ENCODE assay signal across 23 cellular contexts in genomic region chr18:76668546-76668945, GRCh38.
DNase-seq lines count a peak whose midpoint lies in the region; FAIRE-seq and TF ChIP-seq lines count a peak whose summit lies in the region.
"Had no signal": no experiment of that assay in that cellular context is flagged by ENCODE, and none has a peak within 500 bp of the region (broad histone marks: within the 10 kb centered on the region; RNA-seq: fewer than 3 reads in every experiment).

No MANE protein-coding gene starts in this region.

- H3K56ac ChIP-seq in H1 (replicated peaks; ENCODE audit: insufficient read length, low read depth, low read length) (no peak overlapping the region), mesendoderm (ENCODE audit: low read length) (no peak overlapping the region)

- H3K79me2 ChIP-seq in H1 (ENCODE audit: control insufficient read depth in 1 of 2, insufficient read depth in 2 of 2, low read length in 2 of 2) (no peaks in the 10 kb centered on the region), mesendoderm (ENCODE audit: control insufficient read depth, insufficient read depth, low read length) (no peaks in the 10 kb centered on the region), osteoblast (ENCODE audit: insufficient read depth, low read length) (no peaks in the 10 kb centered on the region)

- no peak overlapping the region for H4K91ac ChIP-seq in H1 (replicated peaks; ENCODE audit: insufficient read length, low read length)

- H3K4me1 ChIP-seq in H1 (replicated peaks in 1 of 4; ENCODE audit: control insufficient read depth in 3 of 4, insufficient read depth in 4 of 4, low read length in 3 of 4) (peaks cover 0 to 10% (median 0%) of the 10 kb centered on the region in 4 experiments; a peak in 1 of 7 replicates), mesendoderm (ENCODE audit: control insufficient read depth, low read depth, low read length) (no peaks in the 10 kb centered on the region), osteoblast (ENCODE audit: insufficient read depth, low read length) (no peaks in the 10 kb centered on the region), spleen (no peaks in the 10 kb centered on the region)
- H3K4me1 ChIP-seq: BLaER1 had no signal

- H3K14ac ChIP-seq in H1 (ENCODE audit: insufficient read length): no peak overlapping the region

- H3K4ac ChIP-seq in H1 (replicated peaks; ENCODE audit: insufficient read length, low read depth, low read length): no peak overlapping the region
- H3K4ac ChIP-seq in mesendoderm (ENCODE audit: low read depth, low read length): no peak overlapping the region

- TF ChIP-seq POLR2A in H1 (IDR thresholded peaks at IDR 0.05; ENCODE audit: control extremely low read depth in 1 of 2, low read depth in 2 of 2, low read length in 2 of 2) (no peak), spleen (IDR thresholded peaks at IDR 0.05) (no peak)

- no peaks in the 10 kb centered on the region for H3K36me3 ChIP-seq in H1 (ENCODE audit: control insufficient read depth in 2 of 4, insufficient read depth in 4 of 4, low read length in 3 of 4)
- H3K36me3 ChIP-seq in mesendoderm (ENCODE audit: control insufficient read depth, insufficient read depth, low read length): no peaks in the 10 kb centered on the region
- no peaks in the 10 kb centered on the region for H3K36me3 ChIP-seq in osteoblast (ENCODE audit: insufficient read depth, low read length)
- no peaks in the 10 kb centered on the region for H3K36me3 ChIP-seq in spleen
- H3K36me3 ChIP-seq: BLaER1 had no signal

- H2BK20ac ChIP-seq in H1 (ENCODE audit: low read length): peak overlapping the region; percentile 53; the same call in 1 of the 2 replicates

- H3K27ac ChIP-seq in H1 (ENCODE audit: low read depth, low read length) (no peak overlapping the region), mesendoderm (ENCODE audit: low read depth, low read length) (no peak overlapping the region), osteoblast (ENCODE audit: low read depth, low read length) (no peak overlapping the region), spleen (no peak overlapping the region)
- H3K27ac ChIP-seq: BLaER1, GM23248 had no signal

- H2AK5ac ChIP-seq in H1 (ENCODE audit: low read depth, low read length): no peak overlapping the region
- no peak overlapping the region for H2AK5ac ChIP-seq in mesendoderm (ENCODE audit: low read length)

- TF ChIP-seq EP300 in H1 (IDR thresholded peaks at IDR 0.05; ENCODE audit: borderline replicate concordance in 1 of 2, low read depth in 2 of 2, low read length in 2 of 2): no peak

- CTCF ChIA-PET in H1 (lab: Charles Lee; ENCODE audit: partially characterized antibody): interaction anchor here (0.9 to 6.2 kb wide), 8 partner anchors 9 to 269 kb away, joined by 3 to 47 read pairs (median 3); no protein-coding TSS in a partner anchor

- H2BK12ac ChIP-seq in H1 (ENCODE audit: low read depth, low read length): no peak overlapping the region

- TF ChIP-seq CTCF in D721Med (IDR thresholded peaks at IDR 0.05; ENCODE audit: insufficient read depth, missing control alignments) (no peak), H1 (IDR thresholded peaks at IDR 0.05; ENCODE audit: control extremely low read depth in 1 of 3, insufficient read depth in 1 of 3, low read depth in 1 of 3, low read length in 3 of 3) (no peak), osteoblast (IDR thresholded peaks at IDR 0.05; ENCODE audit: extremely low read depth, low read depth, low read length) (no peak), spleen (IDR thresholded peaks at IDR 0.05 in 8 of 11, conservative IDR thresholded peaks at IDR 0.05 in 3 of 11) (no peak)

- H3K27me3 ChIP-seq in H1 (replicated peaks in 1 of 4; ENCODE audit: control insufficient read depth in 3 of 4, extremely low read depth in 1 of 4, insufficient read depth in 3 of 4, low read length in 3 of 4): no peaks in the 10 kb centered on the region
- H3K27me3 ChIP-seq in mesendoderm (ENCODE audit: insufficient read depth, low read length, poor library complexity): no peaks in the 10 kb centered on the region
- H3K27me3 ChIP-seq in osteoblast (ENCODE audit: insufficient read depth, low read length): no peaks in the 10 kb centered on the region
- H3K27me3 ChIP-seq in spleen (replicated peaks in 1 of 7): no peaks in the 10 kb centered on the region
- H3K27me3 ChIP-seq: BLaER1 had no signal

- POLR2A ChIA-PET in H1 (lab: Charles Lee; ENCODE audit: partially characterized antibody): no interaction called here

- H3K23ac ChIP-seq in H1 (ENCODE audit: insufficient read length) (no peak overlapping the region), mesendoderm (ENCODE audit: low read length) (no peak overlapping the region)

- FAIRE-seq in D721Med (lab: Jason Lieb, UNC) (peak; percentile 11), H1 (lab: Jason Lieb, UNC) (peak; percentile 24)
- FAIRE-seq: GM12878, GM19239, HTR-8/SVneo had no signal

- no peaks in the 10 kb centered on the region for H4K20me1 ChIP-seq in H1 (replicated peaks in 1 of 2; ENCODE audit: control insufficient read depth in 1 of 2, insufficient read depth in 2 of 2, low read length in 2 of 2)
- no peaks in the 10 kb centered on the region for H4K20me1 ChIP-seq in osteoblast (ENCODE audit: insufficient read depth, low read length)
- H4K20me1 ChIP-seq: BLaER1 had no signal

- no peak overlapping the region for H2BK120ac ChIP-seq in H1 (replicated peaks; ENCODE audit: low read depth, low read length)
- no peak overlapping the region for H2BK120ac ChIP-seq in mesendoderm (ENCODE audit: low read depth, low read length)

- DNase-seq in D721Med (ENCODE audit: insufficient read length, low spot score): no peak
- no peak for DNase-seq in H1 (ENCODE audit: low read depth in 1 of 2, low spot score in 2 of 2)
- DNase-seq in mesendoderm: peak; percentile 16
- DNase-seq in osteoblast (ENCODE audit: insufficient read length, low spot score, missing footprints): no peak
- DNase-seq in spleen: no peak
- no peak for DNase-seq in NCI-H2227 (lab: John Stamatoyannopoulos, UW; ENCODE audit: unreplicated experiment)
- no peak for DNase-seq in NCI-H187 treated with DMSO at 0.1 percent for 48 hours (lab: John Stamatoyannopoulos, UW)
- DNase-seq in iPS-NIHi11 (ENCODE audit: low spot score): no peak
- DNase-seq: 8988T; Calu3; CD4-positive, alpha-beta memory T cell; DMS 273 treated with DMSO at 0.1 percent for 48 hours; DMS53; DND-41; EL; GM23248; H7; HFFc6; IMR-90 had no signal

- H3K4me2 ChIP-seq in H1 (ENCODE audit: insufficient read depth in 1 of 2, low read depth in 2 of 2, low read length in 2 of 2) (no peak overlapping the region), mesendoderm (ENCODE audit: low read length) (no peak overlapping the region), osteoblast (ENCODE audit: insufficient read depth, low read length) (no peak overlapping the region)
- H3K4me2 ChIP-seq: BLaER1 had no signal

- H2BK5ac ChIP-seq in H1 (ENCODE audit: low read depth, low read length) (no peak overlapping the region), mesendoderm (ENCODE audit: low read length) (no peak overlapping the region)

- no peak overlapping the region for H4K8ac ChIP-seq in H1 (ENCODE audit: extremely low read depth, insufficient read depth, low read length)
- H4K8ac ChIP-seq in mesendoderm (ENCODE audit: low read depth, low read length): no peak overlapping the region

- no peak overlapping the region for H3K4me3 ChIP-seq in H1 (ENCODE audit: extremely low read depth in 1 of 4, insufficient read depth in 2 of 4, low read depth in 3 of 4, low read length in 4 of 4)
- H3K4me3 ChIP-seq in mesendoderm (ENCODE audit: low read length): no peak overlapping the region
- no peak overlapping the region for H3K4me3 ChIP-seq in osteoblast (ENCODE audit: insufficient read depth, low read length)
- H3K4me3 ChIP-seq in spleen: no peak overlapping the region
- H3K4me3 ChIP-seq: BLaER1, GM12878, GM23248 had no signal

- TF ChIP-seq RAD21 in H1 (IDR thresholded peaks at IDR 0.05 in 1 of 2, conservative IDR thresholded peaks at IDR 0.05 in 1 of 2; ENCODE audit: low read depth in 2 of 2, low read length in 2 of 2): no peak

- H2AFZ ChIP-seq in H1 (ENCODE audit: low read length): peak overlapping the region; percentile 54; the same call in 1 of the 2 replicates
- peak overlapping the region; percentile 7 for H2AFZ ChIP-seq in osteoblast (ENCODE audit: low read length)
- H2AFZ ChIP-seq: GM23248 had no signal

- H3K9ac ChIP-seq in H1 (replicated peaks in 1 of 4; ENCODE audit: extremely low read depth in 1 of 4, low read depth in 3 of 4, low read length in 3 of 4): no peak overlapping the region
- no peak overlapping the region for H3K9ac ChIP-seq in mesendoderm (ENCODE audit: low read length)
- H3K9ac ChIP-seq: BLaER1, GM23248 had no signal

- 84% methylated on average over 5 of the region's 5 CpGs; no CpG with 5 or more reads in 1 of the 2 experiments for WGBS in H1 (ENCODE audit: extremely low coverage in 1 of 2, insufficient coverage in 1 of 2, insufficient read length in 1 of 2, insufficient replicate concordance in 2 of 2, low coverage in 1 of 2, low lambda C conversion rate in 2 of 2, missing lambda C conversion rate in 1 of 2), 2 experiments
- WGBS in mesendoderm (ENCODE audit: extremely low coverage, insufficient coverage, low lambda C conversion rate): no CpG with 5 or more reads among the region's 5 CpGs
- 76 to 89% (median 85%) methylated on average over 5 of the region's 5 CpGs for WGBS in spleen, 5 donors

- no peak overlapping the region; the same call in 1 of the 2 replicates for H3K18ac ChIP-seq in H1 (ENCODE audit: extremely low read depth, low read length)
- H3K18ac ChIP-seq in mesendoderm (ENCODE audit: low read length): no peak overlapping the region

- 0 out of 2 replicates have a peak overlapping the region, but pooled peaks have one; percentile 75 for H2BK15ac ChIP-seq in H1 (ENCODE audit: low read length)
- H2BK15ac ChIP-seq in mesendoderm (replicated peaks; ENCODE audit: low read depth): no peak overlapping the region

- intact Hi-C loops in spleen (cut with DNase I; ENCODE audit: low total_unique reads): no loop called here

- H3K79me1 ChIP-seq in H1 (ENCODE audit: low read depth, low read length): no peaks in the 10 kb centered on the region
- no peaks in the 10 kb centered on the region for H3K79me1 ChIP-seq in mesendoderm (ENCODE audit: low read length)

- H4K5ac ChIP-seq in H1 (ENCODE audit: insufficient read length, low read depth, low read length) (no peak overlapping the region), mesendoderm (ENCODE audit: low read length) (no peak overlapping the region)

- no peaks in the 10 kb centered on the region; the same call in 1 of the 2 replicates for H3K23me2 ChIP-seq in H1 (ENCODE audit: low read depth, low read length)

- H3K9me3 ChIP-seq in H1 (ENCODE audit: insufficient read depth in 2 of 2, low read depth in 1 of 2, low read length in 1 of 2): no peaks in the 10 kb centered on the region
- no peaks in the 10 kb centered on the region for H3K9me3 ChIP-seq in osteoblast (ENCODE audit: low read depth, low read length)
- no peaks in the 10 kb centered on the region for H3K9me3 ChIP-seq in spleen
- H3K9me3 ChIP-seq: BLaER1 had no signal

TF ChIP-seq in H1, 55 proteins besides CTCF, POLR2A, EP300 and RAD21 (continues in another document):
- TF ChIP-seq PHF8 (conservative IDR thresholded peaks at IDR 0.05; ENCODE audit: low read depth, low read length): no peak
- no peak for TF ChIP-seq NANOG (IDR thresholded peaks at IDR 0.05; ENCODE audit: insufficient read depth, low read depth, low read length, poor library complexity, severe bottlenecking)
- TF ChIP-seq GTF2F1 (IDR thresholded peaks at IDR 0.05; ENCODE audit: borderline replicate concordance, low read depth, low read length): no peak
- TF ChIP-seq EZH2 (IDR thresholded peaks at IDR 0.05; ENCODE audit: low read depth, low read length, severe bottlenecking): no peak
